16 cellular contexts compared by ENCODE assay signal in genomic region chr6:17429381-17430061, GRCh38. TPM values are rescaled to one million over a fixed set of nuclear protein-coding genes. Genes with fewer than 3 reads are reported as not detected.
DNase-seq lines count a peak whose midpoint lies in the region; ATAC-seq and TF ChIP-seq lines count a peak whose summit lies in the region.
"Had no signal": no experiment of that assay in that cellular context is flagged by ENCODE, and none has a peak within 500 bp of the region (broad histone marks: within the 10 kb centered on the region; RNA-seq: fewer than 3 reads in every experiment).

No MANE protein-coding gene starts in this region.

- no peak overlapping the region for H3K4me2 ChIP-seq in osteoblast (ENCODE audit: insufficient read depth, low read length)

- H2AFZ ChIP-seq in osteoblast (ENCODE audit: low read length): no peak overlapping the region

- peak; percentile 33 for DNase-seq in EL
- DNase-seq in NCI-H1930 (lab: John Stamatoyannopoulos, UW): peak; percentile 35 to 53
- peak; percentile 54 for DNase-seq in astrocyte of the spinal cord (ENCODE audit: low read depth, low spot score)
- peak; percentile 63 for DNase-seq in osteoblast (ENCODE audit: insufficient read length, low spot score, missing footprints)
- no peak for DNase-seq in activated T-cell treated with anti-CD3 and anti-CD28 coated beads, Interleukin-2, amount 50 U/mL, for 48 hours
- no peak for DNase-seq in lower lobe of right lung
- DNase-seq in NCI-H526 (lab: John Stamatoyannopoulos, UW): no peak
- DNase-seq in NCI-H2196 (lab: John Stamatoyannopoulos, UW; ENCODE audit: unreplicated experiment): no peak
- DNase-seq: activated CD8-positive, alpha-beta memory T cell treated with anti-CD3 and anti-CD28 coated beads, Interleukin-2, amount 50 U/mL, for 48 hours; CD4-positive, alpha-beta memory T cell; KBM-7; NCI-H510A; stimulated activated CD4-positive, alpha-beta T cell treated with anti-CD3 and anti-CD28 coated beads, Interleukin-12 subunit alpha, Interleukin-12 subunit beta, amount 100 ng/mL, for 4 hours; tibial artery had no signal

- no peaks in the 10 kb centered on the region for H3K27me3 ChIP-seq in osteoblast (ENCODE audit: insufficient read depth, low read length)
- no peaks in the 10 kb centered on the region for H3K27me3 ChIP-seq in lower lobe of right lung (ENCODE audit: low read depth)
- H3K27me3 ChIP-seq: tibial artery had no signal

- H3K9me3 ChIP-seq in osteoblast (ENCODE audit: low read depth, low read length): no peaks in the 10 kb centered on the region
- no peaks in the 10 kb centered on the region for H3K9me3 ChIP-seq in lower lobe of right lung
- H3K9me3 ChIP-seq: tibial artery had no signal

- peaks cover 10% of the 10 kb centered on the region for H3K4me1 ChIP-seq in osteoblast (ENCODE audit: insufficient read depth, low read length)
- H3K4me1 ChIP-seq in lower lobe of right lung: no peaks in the 10 kb centered on the region

- intact Hi-C loops in lower lobe of right lung (cut with DNase I): no loop called here

- no peaks in the 10 kb centered on the region for H3K79me2 ChIP-seq in osteoblast (ENCODE audit: insufficient read depth, low read length)

- no peak overlapping the region for H3K27ac ChIP-seq in osteoblast (ENCODE audit: low read depth, low read length)
- no peak overlapping the region for H3K27ac ChIP-seq in lower lobe of right lung
- H3K27ac ChIP-seq: tibial artery had no signal

- in situ Hi-C loops in astrocyte of the spinal cord (cut with HindIII; ENCODE audit: low sequenced_read_pairs): no loop called here

- H3K36me3 ChIP-seq in osteoblast (ENCODE audit: insufficient read depth, low read length): peaks cover 3% of the 10 kb centered on the region
- no peaks in the 10 kb centered on the region for H3K36me3 ChIP-seq in lower lobe of right lung

- ATAC-seq in lower lobe of right lung: no peak
- ATAC-seq: natural killer cell treated with Interleukin-12 subunit alpha and Interleukin-12 subunit beta and Interleukin-15 and Interleukin-18, amount 100 ng/mL, for 72 hours; WTC11 had no signal

- TF ChIP-seq CTCF in astrocyte of the spinal cord (IDR thresholded peaks at IDR 0.05; ENCODE audit: low read depth, low read length): no peak
- TF ChIP-seq CTCF in osteoblast (IDR thresholded peaks at IDR 0.05; ENCODE audit: extremely low read depth, low read depth, low read length): no peak
- no peak for TF ChIP-seq CTCF in lower lobe of right lung (IDR thresholded peaks at IDR 0.05)

- H4K20me1 ChIP-seq in osteoblast (ENCODE audit: insufficient read depth, low read length): no peaks in the 10 kb centered on the region

- H3K4me3 ChIP-seq in astrocyte of the spinal cord (ENCODE audit: low read depth, low read length) (no peak overlapping the region), osteoblast (ENCODE audit: insufficient read depth, low read length) (no peak overlapping the region), lower lobe of right lung (no peak overlapping the region)
- H3K4me3 ChIP-seq: tibial artery had no signal

RNA-seq across cellular contexts. Expression of gene CAP2, which starts 36.1 kb away (rescaled TPM):
- total RNA-seq in osteoblast (10.0 and 12.3 TPM in 2 replicates), lower lobe of right lung (4.7 TPM)
- total RNA-seq: CD4-positive, alpha-beta memory T cell; natural killer cell treated with Interleukin-12 subunit alpha and Interleukin-12 subunit beta and Interleukin-15 and Interleukin-18, amount 100 ng/mL, for 72 hours had no signal

Comparison
In these comparisons a context has a peak if more than half of its experiments do, and no peak if none do; other contexts are left out.
1. DNase-seq: peak in EL (single experiment), NCI-H1930 (2 of 2), astrocyte of the spinal cord (single experiment) and osteoblast (single experiment); none in activated T-cell treated with anti-CD3 and anti-CD28 coated beads, Interleukin-2, amount 50 U/mL, for 48 hours (0 of 2), lower lobe of right lung (single experiment), NCI-H526 (0 of 2) and NCI-H2196 (single experiment).